Comparison of ENCODE assay signal across 20 cellular contexts in genomic region chr14:27587103-27587502, GRCh38.
DNase-seq lines count a peak whose midpoint lies in the region; FAIRE-seq and TF ChIP-seq lines count a peak whose summit lies in the region.
"Had no signal": no experiment of that assay in that cellular context is flagged by ENCODE, and none has a peak within 500 bp of the region (broad histone marks: within the 10 kb centered on the region; RNA-seq: fewer than 3 reads in every experiment).

No MANE protein-coding gene starts in this region.

- H3K27ac Mint-ChIP-seq in type B pancreatic cell: no peak overlapping the region
- H3K27ac Mint-ChIP-seq: HFFc6 had no signal

- H3K4me1 Mint-ChIP-seq in type B pancreatic cell (ENCODE audit: unreplicated experiment): no peaks in the 10 kb centered on the region

- H3K27me3 ChIP-seq in kidney epithelial cell (ENCODE audit: control insufficient read depth, insufficient read depth, low read length): no peaks in the 10 kb centered on the region
- H3K27me3 ChIP-seq: BLaER1 treated with 17β-estradiol and CSF1 and Interleukin-3, amounts not matched to agents 10 nM and 100 nM had no signal

- H3K36me3 ChIP-seq in kidney epithelial cell (ENCODE audit: control insufficient read depth, insufficient read depth, low read length): no peaks in the 10 kb centered on the region
- H3K36me3 ChIP-seq: BLaER1 treated with 17β-estradiol and CSF1 and Interleukin-3, amounts not matched to agents 10 nM and 100 nM had no signal

- TF ChIP-seq CTCF in kidney epithelial cell (IDR thresholded peaks at IDR 0.05; ENCODE audit: insufficient read depth, low read length, poor library complexity, severe bottlenecking) (peak; percentile 16), type B pancreatic cell (conservative IDR thresholded peaks at IDR 0.05) (peak; percentile 62), GM10248 (IDR thresholded peaks at IDR 0.05; ENCODE audit: control extremely low read depth, extremely low read depth, low read depth, missing control alignments) (no peak)

- DNase-seq in NCI-H82 (lab: John Stamatoyannopoulos, UW) (peak; percentile 1), NCI-H82 treated with DMSO at 0.1 percent for 48 hours (lab: John Stamatoyannopoulos, UW; ENCODE audit: unreplicated experiment) (no peak), SK-MEL-5 (ENCODE audit: low read depth, low spot score) (peak; percentile 3), kidney epithelial cell (ENCODE audit: low read depth) (no peak), type B pancreatic cell (ENCODE audit: extremely low spot score, unreplicated experiment) (no peak), NCI-H1417 (lab: John Stamatoyannopoulos, UW) (no peak), frontal cortex (ENCODE audit: low spot score in 2 of 2) (no peak), GM10248 (ENCODE audit: extremely low spot score) (no peak)
- DNase-seq: DMS79 treated with DMSO at 0.1 percent for 48 hours, HFFc6, NCI-H1092, NCI-H2107, NCI-H446, NCI-H748 treated with DMSO at 0.1 percent for 48 hours had no signal

- POLR2A ChIA-PET in GM10248 (lab: Yijun Ruan, JAX): no interaction called here

- no peak overlapping the region for H3K4me3 ChIP-seq in kidney epithelial cell (ENCODE audit: low read depth, low read length)
- H3K4me3 ChIP-seq: BLaER1 treated with 17β-estradiol and CSF1 and Interleukin-3, amounts not matched to agents 10 nM and 100 nM; GM12878; K562; SK-N-MC had no signal

- in situ Hi-C loops in SK-MEL-5 (cut with HindIII; ENCODE audit: low pct_unique_long_range_greater_than_20kb, low sequenced_read_pairs): no loop called here

- no peaks in the 10 kb centered on the region for H3K36me3 Mint-ChIP-seq in type B pancreatic cell

- H3K4me3 Mint-ChIP-seq in type B pancreatic cell: no peak overlapping the region
- H3K4me3 Mint-ChIP-seq: HFFc6 had no signal

- no peaks in the 10 kb centered on the region for H3K27me3 Mint-ChIP-seq in type B pancreatic cell

- FAIRE-seq in frontal cortex (lab: Jason Lieb, UNC): no peak
- FAIRE-seq: G401.6, GM12878, GM18507, K562 had no signal

- no peaks in the 10 kb centered on the region for H3K9me3 Mint-ChIP-seq in type B pancreatic cell

- CTCF ChIA-PET in GM10248 (lab: Yijun Ruan, JAX): no interaction called here

Comparison
In these comparisons a context has a peak if more than half of its experiments do, and no peak if none do; other contexts are left out.
1. DNase-seq: peak in NCI-H82 (single experiment) and SK-MEL-5 (single experiment); none in NCI-H82 treated with DMSO at 0.1 percent for 48 hours (single experiment), kidney epithelial cell (single experiment), type B pancreatic cell (single experiment), NCI-H1417 (0 of 3), frontal cortex (0 of 2) and GM10248 (single experiment).